Comparison of ENCODE assay signal across 27 cellular contexts in genomic region chr5:108167174-108167573, GRCh38.
"Had no signal": no experiment of that assay in that cellular context is flagged by ENCODE, and none has a peak within 500 bp of the region (broad histone marks: within the 10 kb centered on the region; RNA-seq: fewer than 3 reads in every experiment).

No MANE protein-coding gene starts in this region.

- H3K27me3 Mint-ChIP-seq: activated B cell treated with CpG ODN at 0.5 μM for 24 hours; activated CD4-positive, alpha-beta memory T cell treated with anti-CD3 and anti-CD28 coated beads, Interleukin-2, amount 10 ng/mL, durations not matched to agents 7 days and 5 days; activated naive CD4-positive, alpha-beta T cell treated with anti-CD3 and anti-CD28 coated beads, Interleukin-2, amount 10 ng/mL, durations not matched to agents 7 days and 5 days; activated T-helper 17 cell treated with anti-CD3 and anti-CD28 coated beads, Interleukin-2, amount 50 U/mL, for 72 hours; T-cell had no signal

- H3K9me3 ChIP-seq: body of pancreas, Peyer's patch had no signal

- DNase-seq: activated B cell treated with CpG ODN at 0.5 μM for 24 hours; activated CD4-positive, alpha-beta memory T cell treated with anti-CD3 and anti-CD28 coated beads, Interleukin-2, amount 10 ng/mL, durations not matched to agents 7 days and 5 days; activated CD4-positive, alpha-beta T cell treated with anti-CD3 and anti-CD28 coated beads, Interleukin-2, amount 50 U/mL, for 1 hour; activated gamma-delta T cell; activated naive CD4-positive, alpha-beta T cell treated with anti-CD3 and anti-CD28 coated beads, Interleukin-2, amount 10 ng/mL, durations not matched to agents 7 days and 5 days; activated T-cell treated with anti-CD3 and anti-CD28 coated beads for 4 hours; activated T-cell treated with anti-CD3 and anti-CD28 coated beads, Interleukin-2, amount 50 U/mL, for 48 hours; aorta; body of pancreas; NCI-H1105 treated with DMSO at 0.1 percent for 48 hours; NCI-H1436 treated with DMSO at 0.1 percent for 48 hours; NCI-H187; NCI-H2081; NCI-H2171; NCI-H2227 treated with DMSO at 0.1 percent for 48 hours; NCI-H526; NCI-H82; OCI-M1; Peyer's patch; SHP77; T-cell; T-helper 2 cell; T1000 had no signal

- H3K27ac ChIP-seq: body of pancreas, KMS-11, Peyer's patch had no signal

- H3K36me3 ChIP-seq: Peyer's patch had no signal

- H3K9ac ChIP-seq: KMS-11 had no signal

- H3K27ac Mint-ChIP-seq: activated B cell treated with CpG ODN at 0.5 μM for 24 hours; activated CD4-positive, alpha-beta memory T cell treated with anti-CD3 and anti-CD28 coated beads, Interleukin-2, amount 10 ng/mL, durations not matched to agents 7 days and 5 days; activated naive CD4-positive, alpha-beta T cell treated with anti-CD3 and anti-CD28 coated beads, Interleukin-2, amount 10 ng/mL, durations not matched to agents 7 days and 5 days; activated T-helper 17 cell treated with anti-CD3 and anti-CD28 coated beads, Interleukin-2, amount 50 U/mL, for 72 hours; T-cell had no signal

- H3K27me3 ChIP-seq: body of pancreas, Peyer's patch had no signal

- ATAC-seq: activated T-helper 17 cell treated with anti-CD3 and anti-CD28 coated beads, Interleukin-2, amount 50 U/mL, for 72 hours; body of pancreas; HepG2; T-cell had no signal

- H3K36me3 Mint-ChIP-seq: activated naive CD4-positive, alpha-beta T cell treated with anti-CD3 and anti-CD28 coated beads, Interleukin-2, amount 10 ng/mL, durations not matched to agents 7 days and 5 days had no signal

- H3K4me1 Mint-ChIP-seq: activated B cell treated with CpG ODN at 0.5 μM for 24 hours; activated CD4-positive, alpha-beta memory T cell treated with anti-CD3 and anti-CD28 coated beads, Interleukin-2, amount 10 ng/mL, durations not matched to agents 7 days and 5 days; activated naive CD4-positive, alpha-beta T cell treated with anti-CD3 and anti-CD28 coated beads, Interleukin-2, amount 10 ng/mL, durations not matched to agents 7 days and 5 days; activated T-helper 17 cell treated with anti-CD3 and anti-CD28 coated beads, Interleukin-2, amount 50 U/mL, for 72 hours; T-cell had no signal

- H3K4me3 Mint-ChIP-seq: activated B cell treated with CpG ODN at 0.5 μM for 24 hours; activated CD4-positive, alpha-beta memory T cell treated with anti-CD3 and anti-CD28 coated beads, Interleukin-2, amount 10 ng/mL, durations not matched to agents 7 days and 5 days; activated naive CD4-positive, alpha-beta T cell treated with anti-CD3 and anti-CD28 coated beads, Interleukin-2, amount 10 ng/mL, durations not matched to agents 7 days and 5 days; activated T-helper 17 cell treated with anti-CD3 and anti-CD28 coated beads, Interleukin-2, amount 50 U/mL, for 72 hours; T-cell had no signal

- H3K9me3 Mint-ChIP-seq: activated B cell treated with CpG ODN at 0.5 μM for 24 hours; activated CD4-positive, alpha-beta memory T cell treated with anti-CD3 and anti-CD28 coated beads, Interleukin-2, amount 10 ng/mL, durations not matched to agents 7 days and 5 days; activated naive CD4-positive, alpha-beta T cell treated with anti-CD3 and anti-CD28 coated beads, Interleukin-2, amount 10 ng/mL, durations not matched to agents 7 days and 5 days; activated T-helper 17 cell treated with anti-CD3 and anti-CD28 coated beads, Interleukin-2, amount 50 U/mL, for 72 hours; T-cell had no signal

- H3K4me3 ChIP-seq: body of pancreas, Peyer's patch had no signal

- H3K4me1 ChIP-seq: body of pancreas, Peyer's patch had no signal

- H3K4me2 ChIP-seq: KMS-11 had no signal

- FAIRE-seq: HepG2, TTC549 had no signal
